In the genomic region with DNA sequence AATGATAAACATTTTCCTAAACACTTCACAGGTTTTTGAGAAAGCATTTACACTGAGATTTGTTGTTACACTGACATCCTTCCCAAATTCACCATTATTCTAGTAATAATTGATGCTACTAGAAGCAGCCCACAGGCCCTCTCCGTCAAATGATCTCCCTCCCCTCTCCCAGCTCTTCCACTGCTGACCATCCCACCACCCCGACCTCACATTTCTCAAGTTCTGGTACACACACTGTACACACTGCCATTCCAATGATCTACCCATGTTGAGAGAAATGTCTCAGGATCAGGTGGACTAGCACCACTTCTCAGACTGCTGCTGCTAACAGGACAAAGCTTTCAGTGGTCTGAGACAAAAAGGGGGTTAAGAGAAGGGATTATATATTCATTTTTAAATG, we compare ENCODE assay signal across 18 cellular contexts. TPM values are rescaled to one million over a fixed set of nuclear protein-coding genes. Genes with fewer than 3 reads are reported as not detected.
DNase-seq lines count a peak whose midpoint lies in the region; ATAC-seq, FAIRE-seq and TF ChIP-seq lines count a peak whose summit lies in the region.
"Had no signal": no experiment of that assay in that cellular context is flagged by ENCODE, and none has a peak within 500 bp of the region (broad histone marks: within the 10 kb centered on the region; RNA-seq: fewer than 3 reads in every experiment).

No MANE protein-coding gene starts in this region.

- POLR2A ChIA-PET in HEK293T (lab: Yijun Ruan, JAX): no interaction called here
- POLR2A ChIA-PET in PC-9 (lab: Charles Lee; ENCODE audit: unreplicated experiment): interaction anchor here (0.6 kb wide), 1 partner anchor 686 kb away, joined by 3 read pairs; no protein-coding TSS in a partner anchor

- no peak for FAIRE-seq in keratinocyte (lab: Jason Lieb, UNC)
- FAIRE-seq: colon had no signal

- peak overlapping the region; percentile 17 for H3K27ac Mint-ChIP-seq in stimulated activated naive CD8-positive, alpha-beta T cell treated with anti-CD3 and anti-CD28 coated beads, Interleukin-15, Interleukin-2, amounts not matched to agents 100 ng/mL and 50 ng/mL, for 24 hours
- H3K27ac Mint-ChIP-seq in stimulated activated naive CD8-positive, alpha-beta T cell treated with anti-CD3 and anti-CD28 coated beads, Interleukin-15, amount 100 ng/mL, for 72 hours: no peak overlapping the region
- peak overlapping the region; percentile 62 for H3K27ac Mint-ChIP-seq in type B pancreatic cell

- H3K9me3 Mint-ChIP-seq in stimulated activated naive CD8-positive, alpha-beta T cell treated with anti-CD3 and anti-CD28 coated beads, Interleukin-15, Interleukin-2, amounts not matched to agents 100 ng/mL and 50 ng/mL, for 24 hours: no peaks in the 10 kb centered on the region
- no peaks in the 10 kb centered on the region for H3K9me3 Mint-ChIP-seq in stimulated activated naive CD8-positive, alpha-beta T cell treated with anti-CD3 and anti-CD28 coated beads, Interleukin-15, amount 100 ng/mL, for 72 hours
- H3K9me3 Mint-ChIP-seq in type B pancreatic cell: no peaks in the 10 kb centered on the region
- H3K9me3 Mint-ChIP-seq: activated CD4-positive, alpha-beta T cell treated with anti-CD3 and anti-CD28 coated beads, Interleukin-2, amount 10 ng/mL, durations not matched to agents 7 days and 5 days; activated T-cell treated with anti-CD3 and anti-CD28 coated beads, Interleukin-2, amount 50 U/mL, for 24 hours had no signal

- TF ChIP-seq CTCF in VCaP (conservative IDR thresholded peaks at IDR 0.05) (no peak), keratinocyte (optimal IDR thresholded peaks at IDR 0.05 in 1 of 3, IDR thresholded peaks at IDR 0.05 in 1 of 3, conservative IDR thresholded peaks at IDR 0.05 in 1 of 3; ENCODE audit: extremely low read depth in 1 of 3, insufficient read depth in 2 of 3, low read length in 3 of 3) (no peak), type B pancreatic cell (conservative IDR thresholded peaks at IDR 0.05) (no peak), PC-9 (conservative IDR thresholded peaks at IDR 0.05) (no peak)

- CTCF ChIA-PET in HEK293T (lab: Yijun Ruan, JAX): no interaction called here
- CTCF ChIA-PET in PC-9 (lab: Charles Lee): no interaction called here

- H3K36me3 Mint-ChIP-seq in stimulated activated naive CD8-positive, alpha-beta T cell treated with anti-CD3 and anti-CD28 coated beads, Interleukin-15, Interleukin-2, amounts not matched to agents 100 ng/mL and 50 ng/mL, for 24 hours (ENCODE audit: low read depth): peaks cover 24% of the 10 kb centered on the region
- peaks cover 18% of the 10 kb centered on the region for H3K36me3 Mint-ChIP-seq in type B pancreatic cell

- H3K79me2 ChIP-seq in keratinocyte (ENCODE audit: control insufficient read depth, insufficient read depth, low read length) (peaks cover 42% of the 10 kb centered on the region), PC-9 (ENCODE audit: low read depth) (peaks cover 56% of the 10 kb centered on the region)

- BruUV-seq in PC-9 (replicated peaks; lab: Mats Ljungman, UMichigan): no TSS peak

- DNase-seq in stimulated activated naive CD8-positive, alpha-beta T cell treated with anti-CD3 and anti-CD28 coated beads, Interleukin-15, amount 100 ng/mL, for 72 hours: no peak
- DNase-seq in keratinocyte (ENCODE audit: low read depth, low spot score) (no peak), type B pancreatic cell (ENCODE audit: extremely low spot score, unreplicated experiment) (no peak), HEK293T (ENCODE audit: extremely low spot score) (no peak), A172 (ENCODE audit: low spot score) (no peak), PC-9 (no peak)
- DNase-seq: activated CD4-positive, alpha-beta T cell treated with anti-CD3 and anti-CD28 coated beads, Interleukin-2, amount 10 ng/mL, durations not matched to agents 7 days and 5 days; activated T-cell treated with anti-CD3 and anti-CD28 coated beads, Interleukin-2, amount 50 U/mL, for 24 hours; amniotic stem cell; HCEC 1CT; left ventricle myocardium superior; NCI-H146; RPMI8226; stimulated activated CD4-positive, alpha-beta T cell treated with anti-CD3 and anti-CD28 coated beads, Interleukin-4, amount 100 ng/mL, for 1 hour had no signal

- peak overlapping the region; percentile 18 for H2AFZ ChIP-seq in keratinocyte (ENCODE audit: control insufficient read depth, low read length)
- H2AFZ ChIP-seq in PC-9: no peak overlapping the region

- H3K27me3 ChIP-seq in keratinocyte (ENCODE audit: control insufficient read depth, extremely low read depth, insufficient read depth, low read length) (no peaks in the 10 kb centered on the region), PC-9 (ENCODE audit: insufficient read depth, low read depth) (no peaks in the 10 kb centered on the region)

- H3K36me3 ChIP-seq in keratinocyte (ENCODE audit: control insufficient read depth in 2 of 2, extremely low read depth in 1 of 2, insufficient read depth in 2 of 2, low read length in 2 of 2) (no peaks in the 10 kb centered on the region), PC-9 (ENCODE audit: low read depth) (peaks cover 3% of the 10 kb centered on the region; the same call in 1 of the 2 replicates)

- H3K4me3 ChIP-seq in keratinocyte (ENCODE audit: control insufficient read depth in 2 of 3, extremely low read depth in 1 of 3, insufficient read depth in 2 of 3, low read depth in 1 of 3, low read length in 3 of 3): peak overlapping the region in 2 of 3 experiments; percentile 15 to 36
- H3K4me3 ChIP-seq in PC-9: no peak overlapping the region

- H3K4me3 Mint-ChIP-seq in stimulated activated naive CD8-positive, alpha-beta T cell treated with anti-CD3 and anti-CD28 coated beads, Interleukin-15, Interleukin-2, amounts not matched to agents 100 ng/mL and 50 ng/mL, for 24 hours: peak overlapping the region; percentile 6
- H3K4me3 Mint-ChIP-seq in stimulated activated naive CD8-positive, alpha-beta T cell treated with anti-CD3 and anti-CD28 coated beads, Interleukin-15, amount 100 ng/mL, for 72 hours: no peak overlapping the region
- H3K4me3 Mint-ChIP-seq in type B pancreatic cell: no peak overlapping the region

- intact Hi-C loops in PC-9 (cut with micrococcal nuclease; ENCODE audit: unreplicated experiment): no loop called here

- H3K4me1 ChIP-seq in keratinocyte (ENCODE audit: control insufficient read depth, extremely low read depth, insufficient read depth, low read length) (peaks cover 28% of the 10 kb centered on the region), PC-9 (replicated peaks; ENCODE audit: insufficient read depth) (peaks cover 28% of the 10 kb centered on the region)

- H3F3A ChIP-seq in PC-9 (ENCODE audit: insufficient read depth, low read depth): peaks cover 36% of the 10 kb centered on the region

- no peak overlapping the region for H3K9ac ChIP-seq in keratinocyte (ENCODE audit: control insufficient read depth, extremely low read depth, insufficient read depth, low read length)

- H3K27me3 Mint-ChIP-seq in stimulated activated naive CD8-positive, alpha-beta T cell treated with anti-CD3 and anti-CD28 coated beads, Interleukin-15, Interleukin-2, amounts not matched to agents 100 ng/mL and 50 ng/mL, for 24 hours: no peaks in the 10 kb centered on the region
- no peaks in the 10 kb centered on the region for H3K27me3 Mint-ChIP-seq in stimulated activated naive CD8-positive, alpha-beta T cell treated with anti-CD3 and anti-CD28 coated beads, Interleukin-15, amount 100 ng/mL, for 72 hours
- H3K27me3 Mint-ChIP-seq in type B pancreatic cell: no peaks in the 10 kb centered on the region
- H3K27me3 Mint-ChIP-seq: activated CD4-positive, alpha-beta T cell treated with anti-CD3 and anti-CD28 coated beads, Interleukin-2, amount 10 ng/mL, durations not matched to agents 7 days and 5 days; activated T-cell treated with anti-CD3 and anti-CD28 coated beads, Interleukin-2, amount 50 U/mL, for 24 hours had no signal

- H3K27ac ChIP-seq in VCaP (peak overlapping the region; percentile 100; the same call in 1 of the 2 replicates), keratinocyte (ENCODE audit: control insufficient read depth, insufficient read depth, low read length) (peak overlapping the region; percentile 10), PC-9 (no peak overlapping the region)

- H3K9me2 ChIP-seq in PC-9 (ENCODE audit: insufficient read depth): no peaks in the 10 kb centered on the region

- no peaks in the 10 kb centered on the region for H3K9me1 ChIP-seq in keratinocyte (ENCODE audit: control insufficient read depth, extremely low read depth, insufficient read depth, low read length)

- no peaks in the 10 kb centered on the region for H3K9me3 ChIP-seq in keratinocyte (ENCODE audit: control insufficient read depth, low read depth, low read length)
- no peaks in the 10 kb centered on the region; the same call in 1 of the 2 replicates for H3K9me3 ChIP-seq in PC-9 (ENCODE audit: insufficient read depth, low read depth)

- ATAC-seq in stimulated activated naive CD8-positive, alpha-beta T cell treated with anti-CD3 and anti-CD28 coated beads, Interleukin-15, amount 100 ng/mL, for 72 hours: no peak
- ATAC-seq: left ventricle myocardium superior, right cardiac atrium had no signal

- H4K20me1 ChIP-seq in keratinocyte (ENCODE audit: control insufficient read depth, extremely low read depth, insufficient read depth, low read length) (no peaks in the 10 kb centered on the region), PC-9 (ENCODE audit: insufficient read depth) (no peaks in the 10 kb centered on the region)

- H3K4me1 Mint-ChIP-seq in stimulated activated naive CD8-positive, alpha-beta T cell treated with anti-CD3 and anti-CD28 coated beads, Interleukin-15, Interleukin-2, amounts not matched to agents 100 ng/mL and 50 ng/mL, for 24 hours (ENCODE audit: low read depth): peaks cover 51% of the 10 kb centered on the region
- peaks cover 55% of the 10 kb centered on the region for H3K4me1 Mint-ChIP-seq in stimulated activated naive CD8-positive, alpha-beta T cell treated with anti-CD3 and anti-CD28 coated beads, Interleukin-15, amount 100 ng/mL, for 72 hours
- H3K4me1 Mint-ChIP-seq in type B pancreatic cell (ENCODE audit: unreplicated experiment): peaks cover 27% of the 10 kb centered on the region

- H3K4me2 ChIP-seq in keratinocyte (ENCODE audit: control insufficient read depth, extremely low read depth, insufficient read depth, low read depth, low read length) (peak overlapping the region; percentile 98), PC-9 (no peak overlapping the region)

- dilution Hi-C loops in keratinocyte (cut with MboI; ENCODE audit: extremely low pct_ligation_motif_present, low sequenced_read_pairs): no loop called here

TF ChIP-seq in HEK293T, 16 proteins besides CTCF, POLR2A, EP300 and RAD21 (continues in another document):
- no peak for TF ChIP-seq HDGF (IDR thresholded peaks at IDR 0.05; ENCODE audit: borderline replicate concordance)

RNA-seq across cellular contexts. Expression of a gene that starts 3.5 kb away (rescaled TPM):
- polyA plus RNA-seq in keratinocyte: 16.5 to 28.8 TPM (median 25.8 TPM) in 3 replicates
- polyA plus RNA-seq in keratinocyte (2011; ENCODE audit: low read depth): 24.8 TPM
- 16.9 and 25.9 TPM in 2 replicates for polyA plus RNA-seq in keratinocyte (2011; cell fraction: cytosol; rRNA removed)
- 22.1 and 22.2 TPM in 2 replicates for polyA plus RNA-seq in keratinocyte (2011; cell fraction: nucleus; rRNA removed)
- 10.2 and 24.2 TPM in 2 replicates for polyA plus RNA-seq in keratinocyte (2012; ENCODE audit: low replicate concordance)
- polyA minus RNA-seq in keratinocyte: 27.2 to 50.6 TPM (median 29.0 TPM) in 3 replicates
- polyA minus RNA-seq in keratinocyte (2011; cell fraction: cytosol; rRNA and poly(A)+ RNA removed): 32.8 TPM
- 33.4 and 63.0 TPM in 2 replicates for polyA minus RNA-seq in keratinocyte (2011; cell fraction: nucleus; rRNA and poly(A)+ RNA removed)
- 33.4 and 48.7 TPM in 2 replicates for total RNA-seq in type B pancreatic cell (ENCODE audit: low replicate concordance)
- total RNA-seq in A172 (2014; rRNA removed; shearing (Covaris generic)): 99.5 and 115 TPM in 2 replicates
- 41.2 and 54.0 TPM in 2 replicates for total RNA-seq in PC-9 (2021)

Comparison
In these comparisons a context has a peak if more than half of its experiments do, and no peak if none do; other contexts are left out.
1. H3K27ac Mint-ChIP-seq: peak in stimulated activated naive CD8-positive, alpha-beta T cell treated with anti-CD3 and anti-CD28 coated beads, Interleukin-15, Interleukin-2, amounts not matched to agents 100 ng/mL and 50 ng/mL, for 24 hours (single experiment) and type B pancreatic cell (single experiment); none in stimulated activated naive CD8-positive, alpha-beta T cell treated with anti-CD3 and anti-CD28 coated beads, Interleukin-15, amount 100 ng/mL, for 72 hours (0 of 2).